Comparison of ENCODE assay signal across 8 cellular contexts in genomic region chr7:83161851-83162401, GRCh38.
A peak's percentile ranks its signal among the peaks of the same experiment; 100 is the strongest.
DNase-seq lines count a peak whose midpoint lies in the region; ATAC-seq and TF ChIP-seq lines count a peak whose summit lies in the region.

No MANE protein-coding gene starts in this region.

- H3K4me3 Mint-ChIP-seq in stimulated activated naive CD8-positive, alpha-beta T cell treated with anti-CD3 and anti-CD28 coated beads, Interleukin-15, amount 100 ng/mL, for 72 hours, result peak overlapping the region; percentile 60 to 78

- peak overlapping the region; percentile 53 for H3K27ac ChIP-seq in RWPE2 (ENCODE audit: poor library complexity, severe bottlenecking)

- no peak for ATAC-seq in stimulated activated naive CD8-positive, alpha-beta T cell treated with anti-CD3 and anti-CD28 coated beads, Interleukin-15, amount 100 ng/mL, for 72 hours
- no peak for ATAC-seq in stimulated activated naive CD8-positive, alpha-beta T cell treated with anti-CD3 and anti-CD28 coated beads, Interleukin-15, Interleukin-2, amounts not matched to agents 100 U/mL and 50 U/mL, for 24 hours
- ATAC-seq in RWPE2 (ENCODE audit: low read depth), result peak; percentile 1; the same call in 2 of the 3 replicates
- no peak for ATAC-seq in HG03457 (IDR thresholded peaks at IDR 0.05; ENCODE audit: unreplicated experiment)

- no peaks in the 10 kb centered on the region for H3K9me3 Mint-ChIP-seq in stimulated activated naive CD8-positive, alpha-beta T cell treated with anti-CD3 and anti-CD28 coated beads, Interleukin-15, amount 100 ng/mL, for 72 hours

- H3K36me3 ChIP-seq in RWPE2 (ENCODE audit: low read depth), result no peaks in the 10 kb centered on the region

- peaks cover 3% of the 10 kb centered on the region for H3K4me1 ChIP-seq in RWPE2 (ENCODE audit: insufficient read depth, poor library complexity, severe bottlenecking)

- H3K27me3 ChIP-seq in RWPE2 (ENCODE audit: insufficient read depth, poor library complexity, severe bottlenecking), result no peaks in the 10 kb centered on the region

- in situ Hi-C loops in GM13977 (cut with MboI; ENCODE audit: low pct_unique_long_range_greater_than_20kb, low sequenced_read_pairs, unreplicated experiment), result no loop called here

- H3K4me1 Mint-ChIP-seq in stimulated activated naive CD8-positive, alpha-beta T cell treated with anti-CD3 and anti-CD28 coated beads, Interleukin-15, amount 100 ng/mL, for 72 hours, result peaks cover 8% of the 10 kb centered on the region

- no peak for DNase-seq in stimulated activated naive CD8-positive, alpha-beta T cell treated with anti-CD3 and anti-CD28 coated beads, Interleukin-15, amount 100 ng/mL, for 72 hours
- DNase-seq in stimulated activated naive CD8-positive, alpha-beta T cell treated with anti-CD3 and anti-CD28 coated beads, Interleukin-15, Interleukin-2, amounts not matched to agents 100 U/mL and 50 U/mL, for 24 hours, result no peak
- DNase-seq in RWPE2 (ENCODE audit: low spot score), result no peak
- DNase-seq in fibroblast of pulmonary artery (ENCODE audit: low read depth), result no peak
- DNase-seq in skeletal muscle cell (ENCODE audit: low read depth), result no peak
- no peak for DNase-seq in effector CD4-positive, alpha-beta T cell
- DNase-seq in GM13977 (ENCODE audit: low spot score), result no peak

- H3K27me3 Mint-ChIP-seq in stimulated activated naive CD8-positive, alpha-beta T cell treated with anti-CD3 and anti-CD28 coated beads, Interleukin-15, amount 100 ng/mL, for 72 hours, result peaks cover 14% of the 10 kb centered on the region

- no peak for TF ChIP-seq CTCF in RWPE2 (IDR thresholded peaks at IDR 0.05; ENCODE audit: poor library complexity, severe bottlenecking)
- no peak for TF ChIP-seq CTCF in fibroblast of pulmonary artery (IDR thresholded peaks at IDR 0.05; ENCODE audit: low read length, missing control alignments)
- TF ChIP-seq CTCF in GM13977 (IDR thresholded peaks at IDR 0.05; ENCODE audit: extremely low read depth, insufficient read depth, missing control alignments), result no peak

- no peak overlapping the region for H3K27ac Mint-ChIP-seq in stimulated activated naive CD8-positive, alpha-beta T cell treated with anti-CD3 and anti-CD28 coated beads, Interleukin-15, amount 100 ng/mL, for 72 hours

- peak overlapping the region; percentile 59 for H3K4me3 ChIP-seq in RWPE2 (ENCODE audit: severe bottlenecking)
- H3K4me3 ChIP-seq in fibroblast of pulmonary artery (replicated peaks; ENCODE audit: low read depth, low read length), result peak overlapping the region; percentile 56
- peak overlapping the region; percentile 52 for H3K4me3 ChIP-seq in skeletal muscle cell (ENCODE audit: low read depth, low read length)

- H3K9me3 ChIP-seq in RWPE2 (ENCODE audit: severe bottlenecking), result no peaks in the 10 kb centered on the region
